ENCODE assay signal across 8 cellular contexts in the genomic region with DNA sequence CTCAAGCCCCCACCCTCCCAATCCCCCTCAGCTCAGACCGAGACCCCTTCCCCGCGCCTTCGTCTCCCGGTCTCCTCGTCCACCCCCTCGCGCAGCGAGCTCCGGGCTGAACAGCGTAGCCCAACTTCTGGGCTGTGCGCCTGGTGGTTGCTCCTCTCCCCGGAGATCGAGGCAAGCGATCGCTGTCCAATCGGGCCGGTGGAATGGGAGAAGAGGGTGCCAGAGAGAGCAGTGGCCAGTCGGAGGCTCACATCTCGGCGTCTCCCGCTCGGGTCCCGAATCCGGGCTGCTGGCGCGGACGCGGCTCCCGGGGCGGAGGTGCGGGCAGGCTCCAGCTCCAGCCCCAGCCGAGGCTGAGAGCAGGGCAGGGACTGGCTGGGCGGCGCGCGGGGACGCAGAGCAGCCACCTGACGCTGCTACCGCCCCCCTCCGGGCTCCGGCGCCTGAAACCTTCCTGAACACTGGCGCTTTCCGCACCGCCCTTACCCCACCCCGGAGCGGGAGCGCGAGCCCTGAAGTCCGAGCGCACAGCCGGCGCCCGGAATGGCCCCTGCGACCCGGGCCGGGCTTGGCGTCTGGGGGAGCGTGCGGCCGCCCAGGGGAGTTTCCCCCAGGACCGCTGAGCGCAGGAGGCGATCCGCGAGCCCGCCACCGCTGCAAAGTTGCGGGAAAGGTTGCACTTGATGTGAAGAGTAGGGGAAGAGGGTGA. TPM values are rescaled to one million over a fixed set of nuclear protein-coding genes. Genes with fewer than 3 reads are reported as not detected.
DNase-seq lines count a peak whose midpoint lies in the region; ATAC-seq and TF ChIP-seq lines count a peak whose summit lies in the region.

No MANE protein-coding gene starts in this region.

- no peak for ATAC-seq in HG03045 (IDR thresholded peaks at IDR 0.05; ENCODE audit: unreplicated experiment)

- DNase-seq in DMS53 (lab: John Stamatoyannopoulos, UW) (peak; percentile 90), MM.1S (peak; percentile 30), amygdala (lab: John Stamatoyannopoulos, UW) (peak in 32 of 56 donors; percentile 3 to 61 (median 29)), testis (peak; percentile 22), NCI-H446 (lab: John Stamatoyannopoulos, UW) (no peak)
- no peak for DNase-seq in activated naive CD4-positive, alpha-beta T cell treated with anti-CD3 and anti-CD28 coated beads, Interleukin-2, amount 10 ng/mL, durations not matched to agents 7 days and 5 days

- H3K9ac ChIP-seq in MM.1S (ENCODE audit: low read length) (no peak overlapping the region), iPS-20b (ENCODE audit: low read depth, low read length) (peak overlapping the region; percentile 34; the same call in 1 of the 2 replicates)

- H3K9me3 Mint-ChIP-seq in activated naive CD4-positive, alpha-beta T cell treated with anti-CD3 and anti-CD28 coated beads, Interleukin-2, amount 10 ng/mL, durations not matched to agents 7 days and 5 days = no peaks in the 10 kb centered on the region

- H3K27me3 ChIP-seq in MM.1S (replicated peaks; ENCODE audit: insufficient read depth, low read length) (no peaks in the 10 kb centered on the region), iPS-20b (ENCODE audit: insufficient read depth, low read length) (peaks cover 67% of the 10 kb centered on the region), testis (no peaks in the 10 kb centered on the region)

- H3K36me3 Mint-ChIP-seq in activated naive CD4-positive, alpha-beta T cell treated with anti-CD3 and anti-CD28 coated beads, Interleukin-2, amount 10 ng/mL, durations not matched to agents 7 days and 5 days = peaks cover 3% of the 10 kb centered on the region

- no peaks in the 10 kb centered on the region for H4K20me1 ChIP-seq in MM.1S (ENCODE audit: insufficient read depth, low read length)

- TF ChIP-seq POLR2A in testis (IDR thresholded peaks at IDR 0.05) = no peak

- no peak overlapping the region for H3K27ac Mint-ChIP-seq in activated naive CD4-positive, alpha-beta T cell treated with anti-CD3 and anti-CD28 coated beads, Interleukin-2, amount 10 ng/mL, durations not matched to agents 7 days and 5 days

- H3K4me1 ChIP-seq in MM.1S (ENCODE audit: low read length) = no peaks in the 10 kb centered on the region
- peaks cover 9% of the 10 kb centered on the region; the same call in 1 of the 2 replicates for H3K4me1 ChIP-seq in iPS-20b (ENCODE audit: insufficient read depth, low read length)
- peaks cover 8% of the 10 kb centered on the region for H3K4me1 ChIP-seq in testis

- H3K36me3 ChIP-seq in MM.1S (replicated peaks; ENCODE audit: insufficient read depth, low read length) (no peaks in the 10 kb centered on the region), iPS-20b (ENCODE audit: insufficient read depth, low read depth, low read length) (no peaks in the 10 kb centered on the region), testis (ENCODE audit: low read depth, missing control alignments) (no peaks in the 10 kb centered on the region)

- H3K4me3 Mint-ChIP-seq in activated naive CD4-positive, alpha-beta T cell treated with anti-CD3 and anti-CD28 coated beads, Interleukin-2, amount 10 ng/mL, durations not matched to agents 7 days and 5 days = no peak overlapping the region

- no peaks in the 10 kb centered on the region for H3K4me1 Mint-ChIP-seq in activated naive CD4-positive, alpha-beta T cell treated with anti-CD3 and anti-CD28 coated beads, Interleukin-2, amount 10 ng/mL, durations not matched to agents 7 days and 5 days

- CTCF ChIA-PET in activated naive CD4-positive, alpha-beta T cell treated with anti-CD3 and anti-CD28 coated beads, Interleukin-2, amount 10 ng/mL, durations not matched to agents 7 days and 5 days (lab: Charles Lee) = no interaction called here

- no peak for TF ChIP-seq CTCF in MM.1S (IDR thresholded peaks at IDR 0.05; ENCODE audit: low read length)
- no peak for TF ChIP-seq CTCF in testis (IDR thresholded peaks at IDR 0.05)

- intact Hi-C loops in testis (cut with DNase I; ENCODE audit: low total_unique reads) = no loop called here

- H3K79me2 ChIP-seq in MM.1S (ENCODE audit: low read length) = no peaks in the 10 kb centered on the region

- no peaks in the 10 kb centered on the region for H3F3A ChIP-seq in MM.1S (ENCODE audit: insufficient read depth, low read length)

- H3K9me2 ChIP-seq in MM.1S (replicated peaks; ENCODE audit: insufficient read depth, low read length) = no peaks in the 10 kb centered on the region

- H3K4me2 ChIP-seq in MM.1S (ENCODE audit: low read depth, low read length) = peak overlapping the region; percentile 47; the same call in 1 of the 2 replicates

- H3K27ac ChIP-seq in MM.1S (ENCODE audit: low read length) (no peak overlapping the region), iPS-20b (ENCODE audit: low read length) (no peak overlapping the region), testis (no peak overlapping the region)

- H3K4me3 ChIP-seq in MM.1S (ENCODE audit: low read length) = peak overlapping the region; percentile 55
- peak overlapping the region; percentile 74 for H3K4me3 ChIP-seq in iPS-20b (ENCODE audit: low read length)
- peak overlapping the region; percentile 33 to 37 for H3K4me3 ChIP-seq in testis

- WGBS in testis, 2 donors = 0 to 1% methylated on average over 11 to 69 of the region's 70 CpGs

- H3K9me3 ChIP-seq in MM.1S (replicated peaks; ENCODE audit: insufficient read depth, low read length) (no peaks in the 10 kb centered on the region), iPS-20b (ENCODE audit: insufficient read depth, low read depth, low read length) (no peaks in the 10 kb centered on the region), testis (no peaks in the 10 kb centered on the region)

- peaks cover 34% of the 10 kb centered on the region for H3K27me3 Mint-ChIP-seq in activated naive CD4-positive, alpha-beta T cell treated with anti-CD3 and anti-CD28 coated beads, Interleukin-2, amount 10 ng/mL, durations not matched to agents 7 days and 5 days

- peak overlapping the region; percentile 48; the same call in 1 of the 2 replicates for H2AFZ ChIP-seq in MM.1S (ENCODE audit: low read length)

RNA-seq across cellular contexts. Expression of a gene that starts 0.5 kb away (rescaled TPM):
- 1 to 10 TPM in 1 of 2 donors, under 1 TPM in 1; 0.93 to 1.7 TPM for total RNA-seq in testis
- polyA plus RNA-seq in testis (ENCODE audit: insufficient read depth, low read depth, low replicate concordance) = 0.53 TPM

Comparison
In these comparisons a context has a peak if more than half of its experiments do, and no peak if none do; other contexts are left out.
1. DNase-seq: peak in DMS53 (single experiment), MM.1S (single experiment), amygdala (32 of 56) and testis (single experiment); none in NCI-H446 (0 of 2) and activated naive CD4-positive, alpha-beta T cell treated with anti-CD3 and anti-CD28 coated beads, Interleukin-2, amount 10 ng/mL, durations not matched to agents 7 days and 5 days (single experiment).
2. Peak in every context shown above with its lines, with median percentiles within 50 percentile points of each other: H3K4me3 ChIP-seq.